ENCODE assay signal across 5 cellular contexts in the genomic region with DNA sequence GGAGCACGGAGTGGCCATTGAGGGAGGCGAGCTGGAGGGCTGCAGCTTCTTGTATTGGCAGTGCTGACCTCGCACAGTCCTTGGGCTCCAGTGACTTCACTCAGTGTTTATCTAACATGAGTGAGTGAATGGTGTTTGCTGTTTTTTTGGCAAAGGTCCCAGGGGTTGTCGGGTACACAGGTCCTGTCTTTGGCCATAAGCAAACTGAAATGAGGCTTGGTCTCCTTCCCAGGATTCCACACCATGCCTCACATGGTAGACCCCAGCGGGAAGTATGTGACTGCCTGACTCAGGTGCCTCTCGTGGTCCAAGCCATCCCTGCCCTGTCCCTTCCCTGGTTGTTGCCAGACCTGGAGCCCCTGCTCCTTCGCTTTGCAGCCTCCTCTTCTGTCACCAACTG. TPM values are rescaled to one million over a fixed set of nuclear protein-coding genes. Genes with fewer than 3 reads are reported as not detected.
A peak's percentile ranks its signal among the peaks of the same experiment; 100 is the strongest.
DNase-seq lines count a peak whose midpoint lies in the region; ATAC-seq, FAIRE-seq and TF ChIP-seq lines count a peak whose summit lies in the region.
"Not testable (repeated sequence)": the region's sequence is repeated elsewhere in the genome, so short reads cannot be mapped to it uniquely, and the experiment has no call there.

No MANE protein-coding gene starts in this region.

- in situ Hi-C loops in IMR-90 (cut with MboI; ENCODE audit: low sequenced_read_pairs); HepG2 (cut with HindIII; ENCODE audit: extremely low pct_ligation_motif_present, low pct_unique_long_range_greater_than_20kb): not testable (repeated sequence)

- H3K18ac ChIP-seq in IMR-90 (ENCODE audit: low read depth, low read length): not testable (repeated sequence)

- H4K91ac ChIP-seq in IMR-90 (ENCODE audit: insufficient read depth, low read depth, low read length): not testable (repeated sequence)

- not testable (repeated sequence) for H3K27ac ChIP-seq in IMR-90 (ENCODE audit: insufficient read depth, low read length); body of pancreas; HepG2 (ENCODE audit: extremely low read length, insufficient read depth, low read length)

- not testable (repeated sequence) for H2BK5ac ChIP-seq in IMR-90 (ENCODE audit: low read depth, low read length, poor library complexity, severe bottlenecking)

- not testable (repeated sequence) for H3K9me1 ChIP-seq in IMR-90 (ENCODE audit: insufficient read depth, low read length)

- H3K4me2 ChIP-seq in IMR-90 (ENCODE audit: low read depth, low read length); HepG2 (ENCODE audit: low read depth, low read length): not testable (repeated sequence)

- H3K79me2 ChIP-seq in HepG2 (ENCODE audit: insufficient read depth, low read length): not testable (repeated sequence)

- not testable (repeated sequence) for H3K4me3 ChIP-seq in IMR-90 (ENCODE audit: insufficient read depth, low read depth, low read length); body of pancreas; HepG2 (replicated peaks in 1 of 3; ENCODE audit: insufficient read depth in 1 of 3, low read depth in 2 of 3, low read length in 3 of 3)

- not testable (repeated sequence) for H2BK15ac ChIP-seq in IMR-90 (ENCODE audit: low read depth, low read length)

- H2AK5ac ChIP-seq in IMR-90 (ENCODE audit: low read depth, low read length): 0 out of 2 replicates have a peak overlapping the region, but pooled peaks have one; percentile 50

- H3K4me1 ChIP-seq in IMR-90 (ENCODE audit: control insufficient read depth, insufficient read depth, low read length): not testable (repeated sequence)
- peaks cover 13% of the 10 kb centered on the region for H3K4me1 ChIP-seq in body of pancreas
- H3K4me1 ChIP-seq in HepG2 (ENCODE audit: insufficient read depth, low read length): peaks cover 38% of the 10 kb centered on the region

- H3K27me3 ChIP-seq in IMR-90 (ENCODE audit: control insufficient read depth, insufficient read depth, low read length); body of pancreas; HepG2 (ENCODE audit: control insufficient read depth in 1 of 2, insufficient read depth in 2 of 2, low read length in 2 of 2): not testable (repeated sequence)

- not testable (repeated sequence) for TF ChIP-seq EP300 in HepG2 (IDR thresholded peaks at IDR 0.05; ENCODE audit: low read depth in 2 of 2, low read length in 2 of 2); HepG2 (CRISPR knock-in tag; IDR thresholded peaks at IDR 0.05; ENCODE audit: borderline replicate concordance)

- H3K36me3 ChIP-seq in IMR-90 (ENCODE audit: control insufficient read depth, insufficient read depth, low read length); body of pancreas (replicated peaks in 1 of 2; ENCODE audit: insufficient read depth in 1 of 2, low read depth in 2 of 2); HepG2 (replicated peaks in 1 of 2; ENCODE audit: control insufficient read depth in 1 of 2, insufficient read depth in 2 of 2, low read length in 2 of 2): not testable (repeated sequence)

- not testable (repeated sequence) for H3K56ac ChIP-seq in IMR-90 (ENCODE audit: extremely low read depth, insufficient read depth, low read length)

- peak; percentile 0 for DNase-seq in GM03348 (ENCODE audit: low spot score)
- DNase-seq in H4 (ENCODE audit: low spot score): peak; percentile 0
- DNase-seq in IMR-90; HepG2 (ENCODE audit: low spot score): not testable (repeated sequence)
- DNase-seq in body of pancreas: peak in 3 of 4 donors; percentile 12 to 57 (median 56)

- not testable (repeated sequence) for H4K20me1 ChIP-seq in IMR-90 (ENCODE audit: insufficient read depth, low read length); HepG2 (ENCODE audit: insufficient read depth, low read length)

- not testable (repeated sequence) for H2AFZ ChIP-seq in IMR-90 (replicated peaks; ENCODE audit: low read length, poor library complexity); HepG2 (ENCODE audit: low read length)

- not testable (repeated sequence) for ATAC-seq in IMR-90 (ENCODE audit: low read depth); body of pancreas; HepG2

- not testable (repeated sequence) for H3K14ac ChIP-seq in IMR-90 (replicated peaks; ENCODE audit: low read depth, low read length)

- POLR2A ChIA-PET in IMR-90 (lab: Charles Lee; ENCODE audit: unreplicated experiment); HepG2 (lab: Yijun Ruan, JAX): not testable (repeated sequence)

- intact Hi-C loops in IMR-90 (cut with micrococcal nuclease); body of pancreas (cut with DNase I); HepG2 (cut with micrococcal nuclease; ENCODE audit: unreplicated experiment): not testable (repeated sequence)

- H3K4ac ChIP-seq in IMR-90 (ENCODE audit: low read depth, low read length): not testable (repeated sequence)

- H4K8ac ChIP-seq in IMR-90 (ENCODE audit: low read depth in 2 of 2, low read length in 2 of 2): not testable (repeated sequence)

- dilution Hi-C loops in IMR-90 (cut with HindIII; ENCODE audit: low sequenced_read_pairs, unreplicated experiment): not testable (repeated sequence)

- not testable (repeated sequence) for H3K23ac ChIP-seq in IMR-90 (ENCODE audit: low read depth, low read length)

- not testable (repeated sequence) for BruUV-seq in IMR-90 (replicated peaks; lab: Mats Ljungman, UMichigan); HepG2 (replicated peaks; lab: Mats Ljungman, UMichigan)

- H3K79me1 ChIP-seq in IMR-90 (ENCODE audit: low read depth in 1 of 2, low read length in 2 of 2): not testable (repeated sequence)

- not testable (repeated sequence) for H2AK9ac ChIP-seq in IMR-90 (replicated peaks; ENCODE audit: low read depth, low read length, poor library complexity)

- not testable (repeated sequence) for H2BK20ac ChIP-seq in IMR-90 (ENCODE audit: low read depth, low read length)

- not testable (repeated sequence) for H2BK120ac ChIP-seq in IMR-90 (ENCODE audit: low read depth, low read length)

- 90% methylated on average over 2 of the region's 7 CpGs; no CpG with 5 or more reads in 1 of the 2 experiments for WGBS in IMR-90 (ENCODE audit: extremely low coverage in 2 of 2, insufficient read length in 1 of 2), 2 experiments
- WGBS in body of pancreas, 2 donors: 40 to 94% methylated on average over 2 to 3 of the region's 7 CpGs
- WGBS in HepG2 (ENCODE audit: low lambda C conversion rate): 79% methylated on average over 4 of the region's 7 CpGs

- FAIRE-seq in HepG2 (lab: Jason Lieb, UNC): not testable (repeated sequence)

- CTCF ChIA-PET in IMR-90 (lab: Yijun Ruan, JAX); HepG2 (lab: Yijun Ruan, JAX; ENCODE audit: low intra/inter-chr PET ratio, low total read pairs): not testable (repeated sequence)

- TF ChIP-seq POLR2A in IMR-90 (IDR thresholded peaks at IDR 0.05; ENCODE audit: low read depth, low read length); body of pancreas (IDR thresholded peaks at IDR 0.05); HepG2 (IDR thresholded peaks at IDR 0.05; ENCODE audit: insufficient read depth in 1 of 2, low read depth in 2 of 2, low read length in 2 of 2): not testable (repeated sequence)

- H4K5ac ChIP-seq in IMR-90 (ENCODE audit: low read depth, low read length): not testable (repeated sequence)

- not testable (repeated sequence) for H3K9me3 ChIP-seq in IMR-90 (ENCODE audit: control insufficient read depth, insufficient read depth, low read length); body of pancreas; HepG2 (ENCODE audit: low read length)

- not testable (repeated sequence) for TF ChIP-seq CTCF in IMR-90 (conservative IDR thresholded peaks at IDR 0.05; ENCODE audit: low read depth, low read length); body of pancreas (IDR thresholded peaks at IDR 0.05); HepG2 (CRISPR knock-in tag; IDR thresholded peaks at IDR 0.05)

- not testable (repeated sequence) for H3K9ac ChIP-seq in IMR-90 (ENCODE audit: low read depth, low read length); HepG2 (ENCODE audit: insufficient read depth, low read depth, low read length)

- not testable (repeated sequence) for TF ChIP-seq RAD21 in IMR-90 (IDR thresholded peaks at IDR 0.05; ENCODE audit: low read length); HepG2 (CRISPR knock-in tag; IDR thresholded peaks at IDR 0.05)

RNA-seq across cellular contexts. Expression of gene RABL2A, which starts 37.5 kb away (rescaled TPM):
- total RNA-seq in H4 (2014; rRNA removed; shearing (Covaris generic)): 4.5 and 6.4 TPM in 2 replicates
- total RNA-seq in IMR-90 (2012; rRNA removed) (2.8 and 3.9 TPM in 2 replicates), body of pancreas (10 to 100 TPM; 15.0 to 23.1 TPM), HepG2 (2016; rRNA removed; fragmentation: Illumina TruSeq; extraction: Trizol) (2.9 and 9.6 TPM in 2 replicates)
- polyA plus RNA-seq in IMR-90 (2012; rRNA removed) (10.5 and 11.0 TPM in 2 replicates), HepG2 (2011; rRNA removed) (13.4 and 16.4 TPM in 2 replicates)
- polyA plus RNA-seq in IMR-90 (2012; cell fraction: cytosol; rRNA removed): 10.4 and 12.1 TPM in 2 replicates
- polyA plus RNA-seq in IMR-90 (2012; cell fraction: nucleus; rRNA removed; ENCODE audit: low replicate concordance): 32.2 and 76.4 TPM in 2 replicates
- total RNA-seq in HepG2 (2016; cell fraction: cytosol; rRNA removed; fragmentation: Illumina TruSeq; extraction: Trizol; ENCODE audit: low read depth): 4.3 TPM in 2 replicates
- total RNA-seq in HepG2 (2016; cell fraction: insoluble cytoplasmic fraction; rRNA removed; fragmentation: Illumina TruSeq; extraction: Trizol): 2.4 and 8.8 TPM in 2 replicates
- total RNA-seq in HepG2 (2016; cell fraction: membrane; rRNA removed; fragmentation: Illumina TruSeq; extraction: Trizol): 2.8 and 3.6 TPM in 2 replicates
- total RNA-seq in HepG2 (2016; cell fraction: nucleus; rRNA removed; fragmentation: Illumina TruSeq; extraction: Trizol): 14.4 and 20.3 TPM in 2 replicates
- 4.3 and 6.5 TPM in 2 replicates for polyA plus RNA-seq in HepG2 (2011; cell fraction: cytosol; rRNA removed)
- 36.6 and 49.2 TPM in 2 replicates for polyA plus RNA-seq in HepG2 (2011; cell fraction: nucleus; rRNA removed)
- polyA plus RNA-seq in HepG2 (2012): 8.6 and 9.0 TPM in 2 replicates
- 1.6 and 2.2 TPM in 2 replicates for polyA plus RNA-seq in HepG2 (2016; cell fraction: cytosol; fragmentation: Illumina TruSeq; extraction: Trizol; ENCODE audit: low read depth)
- 3.3 and 4.4 TPM in 2 replicates for polyA plus RNA-seq in HepG2 (2016; cell fraction: insoluble cytoplasmic fraction; fragmentation: Illumina TruSeq; extraction: Trizol; ENCODE audit: low read depth)
- polyA plus RNA-seq in HepG2 (2016; cell fraction: membrane; fragmentation: Illumina TruSeq; extraction: Trizol; ENCODE audit: low read depth): 2.8 and 3.1 TPM in 2 replicates
- polyA plus RNA-seq in HepG2 (2016; cell fraction: nucleus; fragmentation: Illumina TruSeq; extraction: Trizol; ENCODE audit: insufficient read depth, low read depth): 29.3 and 35.2 TPM in 2 replicates
- 17.8 and 18.9 TPM in 2 replicates for polyA minus RNA-seq in HepG2 (2011; rRNA and poly(A)+ RNA removed; ENCODE audit: low replicate concordance)
- polyA minus RNA-seq in HepG2 (2011; cell fraction: cytosol; rRNA and poly(A)+ RNA removed): 2.5 and 3.9 TPM in 2 replicates
- polyA minus RNA-seq in HepG2 (2011; cell fraction: nucleus; rRNA and poly(A)+ RNA removed): 32.1 and 40.5 TPM in 2 replicates
